Comparison of ENCODE assay signal across 2 cellular contexts in genomic region chr2:205103699-205104098, GRCh38.
TF ChIP-seq lines count a peak whose summit lies in the region.

No MANE protein-coding gene starts in this region.

TF ChIP-seq in GM23338, 12 proteins besides CTCF, POLR2A, EP300 and RAD21 (continued from another document):
- TF ChIP-seq ZNF462 (CRISPR knock-in tag; IDR thresholded peaks at IDR 0.05) (no peak), POLR2AphosphoS5 (IDR thresholded peaks at IDR 0.05; ENCODE audit: low read depth) (no peak)
TF ChIP-seq in GM23338: peak in this region for 0.

TF ChIP-seq in SK-N-SH treated with all-trans-retinoic acid at 6 μM for 48 hours, 23 proteins besides CTCF, POLR2A, EP300 and RAD21 (continued from another document):
- no peak for TF ChIP-seq PATZ1 (CRISPR knock-in tag; IDR thresholded peaks at IDR 0.05; ENCODE audit: borderline replicate concordance)
